ENCODE assay signal across 1 cellular context in genomic region chr12:92437452-92437851, GRCh38.
TF ChIP-seq lines count a peak whose summit lies in the region.

No MANE protein-coding gene starts in this region.

TF ChIP-seq in GM12878, 131 proteins besides CTCF, POLR2A, EP300 and RAD21 (continued from another document):
- TF ChIP-seq, protein P1, sequence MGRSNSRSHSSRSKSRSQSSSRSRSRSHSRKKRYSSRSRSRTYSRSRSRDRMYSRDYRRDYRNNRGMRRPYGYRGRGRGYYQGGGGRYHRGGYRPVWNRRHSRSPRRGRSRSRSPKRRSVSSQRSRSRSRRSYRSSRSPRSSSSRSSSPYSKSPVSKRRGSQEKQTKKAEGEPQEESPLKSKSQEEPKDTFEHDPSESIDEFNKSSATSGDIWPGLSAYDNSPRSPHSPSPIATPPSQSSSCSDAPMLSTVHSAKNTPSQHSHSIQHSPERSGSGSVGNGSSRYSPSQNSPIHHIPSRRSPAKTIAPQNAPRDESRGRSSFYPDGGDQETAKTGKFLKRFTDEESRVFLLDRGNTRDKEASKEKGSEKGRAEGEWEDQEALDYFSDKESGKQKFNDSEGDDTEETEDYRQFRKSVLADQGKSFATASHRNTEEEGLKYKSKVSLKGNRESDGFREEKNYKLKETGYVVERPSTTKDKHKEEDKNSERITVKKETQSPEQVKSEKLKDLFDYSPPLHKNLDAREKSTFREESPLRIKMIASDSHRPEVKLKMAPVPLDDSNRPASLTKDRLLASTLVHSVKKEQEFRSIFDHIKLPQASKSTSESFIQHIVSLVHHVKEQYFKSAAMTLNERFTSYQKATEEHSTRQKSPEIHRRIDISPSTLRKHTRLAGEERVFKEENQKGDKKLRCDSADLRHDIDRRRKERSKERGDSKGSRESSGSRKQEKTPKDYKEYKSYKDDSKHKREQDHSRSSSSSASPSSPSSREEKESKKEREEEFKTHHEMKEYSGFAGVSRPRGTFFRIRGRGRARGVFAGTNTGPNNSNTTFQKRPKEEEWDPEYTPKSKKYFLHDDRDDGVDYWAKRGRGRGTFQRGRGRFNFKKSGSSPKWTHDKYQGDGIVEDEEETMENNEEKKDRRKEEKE (IDR thresholded peaks at IDR 0.05) = no peak
- TF ChIP-seq LARP7 (IDR thresholded peaks at IDR 0.05) = no peak
- TF ChIP-seq, protein P2, sequence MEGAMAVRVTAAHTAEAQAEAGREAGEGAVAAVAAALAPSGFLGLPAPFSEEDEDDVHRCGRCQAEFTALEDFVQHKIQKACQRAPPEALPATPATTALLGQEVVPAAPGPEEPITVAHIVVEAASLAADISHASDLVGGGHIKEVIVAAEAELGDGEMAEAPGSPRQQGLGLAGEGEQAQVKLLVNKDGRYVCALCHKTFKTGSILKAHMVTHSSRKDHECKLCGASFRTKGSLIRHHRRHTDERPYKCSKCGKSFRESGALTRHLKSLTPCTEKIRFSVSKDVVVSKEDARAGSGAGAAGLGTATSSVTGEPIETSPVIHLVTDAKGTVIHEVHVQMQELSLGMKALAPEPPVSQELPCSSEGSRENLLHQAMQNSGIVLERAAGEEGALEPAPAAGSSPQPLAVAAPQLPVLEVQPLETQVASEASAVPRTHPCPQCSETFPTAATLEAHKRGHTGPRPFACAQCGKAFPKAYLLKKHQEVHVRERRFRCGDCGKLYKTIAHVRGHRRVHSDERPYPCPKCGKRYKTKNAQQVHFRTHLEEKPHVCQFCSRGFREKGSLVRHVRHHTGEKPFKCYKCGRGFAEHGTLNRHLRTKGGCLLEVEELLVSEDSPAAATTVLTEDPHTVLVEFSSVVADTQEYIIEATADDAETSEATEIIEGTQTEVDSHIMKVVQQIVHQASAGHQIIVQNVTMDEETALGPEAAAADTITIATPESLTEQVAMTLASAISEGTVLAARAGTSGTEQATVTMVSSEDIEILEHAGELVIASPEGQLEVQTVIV (IDR thresholded peaks at IDR 0.05; ENCODE audit: borderline replicate concordance, partially characterized antibody) = no peak
